ENCODE assay signal across 8 cellular contexts in genomic region chr10:25725917-25726716, GRCh38.
DNase-seq lines count a peak whose midpoint lies in the region; ATAC-seq, FAIRE-seq and TF ChIP-seq lines count a peak whose summit lies in the region.

No MANE protein-coding gene starts in this region.

- no peak overlapping the region for H3K4me2 ChIP-seq in keratinocyte (ENCODE audit: control insufficient read depth, extremely low read depth, insufficient read depth, low read depth, low read length)

- DNase-seq in DMS 273 (lab: John Stamatoyannopoulos, UW; ENCODE audit: unreplicated experiment) (peak; percentile 67), NCI-H446 treated with DMSO at 0.1 percent for 48 hours (lab: John Stamatoyannopoulos, UW) (peak; percentile 26), astrocyte of the cerebellum (ENCODE audit: low read depth) (peak; percentile 39), keratinocyte (ENCODE audit: low read depth, low spot score) (no peak), upper lobe of right lung (no peak), UCSD-AML1 (lab: John Stamatoyannopoulos, UW; ENCODE audit: unreplicated experiment) (no peak)

- TF ChIP-seq CTCF in astrocyte of the cerebellum (IDR thresholded peaks at IDR 0.05; ENCODE audit: low read depth, low read length, missing control alignments) (peak; percentile 77), keratinocyte (optimal IDR thresholded peaks at IDR 0.05 in 1 of 3, IDR thresholded peaks at IDR 0.05 in 1 of 3, conservative IDR thresholded peaks at IDR 0.05 in 1 of 3; ENCODE audit: extremely low read depth in 1 of 3, insufficient read depth in 2 of 3, low read length in 3 of 3) (peak; percentile 47 to 49 (median 49)), upper lobe of right lung (IDR thresholded peaks at IDR 0.05) (peak; percentile 71)

- ATAC-seq in GM18907 (IDR thresholded peaks at IDR 0.05; ENCODE audit: unreplicated experiment) (peak; percentile 89), HG03378 (IDR thresholded peaks at IDR 0.05; ENCODE audit: unreplicated experiment) (peak; percentile 73), upper lobe of right lung (peak; percentile 67)

- H3K36me3 ChIP-seq in keratinocyte (ENCODE audit: control insufficient read depth in 2 of 2, extremely low read depth in 1 of 2, insufficient read depth in 2 of 2, low read length in 2 of 2) = no peaks in the 10 kb centered on the region
- no peaks in the 10 kb centered on the region for H3K36me3 ChIP-seq in upper lobe of right lung

- H3K4me1 ChIP-seq in keratinocyte (ENCODE audit: control insufficient read depth, extremely low read depth, insufficient read depth, low read length) = no peaks in the 10 kb centered on the region
- H3K4me1 ChIP-seq in upper lobe of right lung = no peaks in the 10 kb centered on the region

- dilution Hi-C loops in keratinocyte (cut with MboI; ENCODE audit: extremely low pct_ligation_motif_present, low sequenced_read_pairs) = no loop called here

- H3K27ac ChIP-seq in keratinocyte (ENCODE audit: control insufficient read depth, insufficient read depth, low read length) = no peak overlapping the region
- no peak overlapping the region for H3K27ac ChIP-seq in upper lobe of right lung

- H4K20me1 ChIP-seq in keratinocyte (ENCODE audit: control insufficient read depth, extremely low read depth, insufficient read depth, low read length) = no peaks in the 10 kb centered on the region

- H3K9me3 ChIP-seq in keratinocyte (ENCODE audit: control insufficient read depth, low read depth, low read length) (no peaks in the 10 kb centered on the region), upper lobe of right lung (no peaks in the 10 kb centered on the region)

- H3K4me3 ChIP-seq in astrocyte of the cerebellum (ENCODE audit: low read depth, low read length) (no peak overlapping the region), keratinocyte (ENCODE audit: control insufficient read depth in 2 of 3, extremely low read depth in 1 of 3, insufficient read depth in 2 of 3, low read depth in 1 of 3, low read length in 3 of 3) (no peak overlapping the region), upper lobe of right lung (no peak overlapping the region)

- FAIRE-seq in keratinocyte (lab: Jason Lieb, UNC) = peak; percentile 69

- H3K9ac ChIP-seq in keratinocyte (ENCODE audit: control insufficient read depth, extremely low read depth, insufficient read depth, low read length) = no peak overlapping the region

- no peak overlapping the region for H2AFZ ChIP-seq in keratinocyte (ENCODE audit: control insufficient read depth, low read length)

- intact Hi-C loops in upper lobe of right lung (cut with DNase I) = no loop called here

- no peaks in the 10 kb centered on the region for H3K9me1 ChIP-seq in keratinocyte (ENCODE audit: control insufficient read depth, extremely low read depth, insufficient read depth, low read length)

- in situ Hi-C loops in astrocyte of the cerebellum (cut with HindIII; ENCODE audit: low sequenced_read_pairs) = no loop called here

- H3K27me3 ChIP-seq in keratinocyte (ENCODE audit: control insufficient read depth, extremely low read depth, insufficient read depth, low read length) (no peaks in the 10 kb centered on the region), upper lobe of right lung (no peaks in the 10 kb centered on the region)

- H3K79me2 ChIP-seq in keratinocyte (ENCODE audit: control insufficient read depth, insufficient read depth, low read length) = no peaks in the 10 kb centered on the region

Comparison
In these comparisons a context has a peak if more than half of its experiments do, and no peak if none do; other contexts are left out.
1. DNase-seq: peak in DMS 273 (single experiment), NCI-H446 treated with DMSO at 0.1 percent for 48 hours (single experiment) and astrocyte of the cerebellum (single experiment); none in keratinocyte (single experiment), upper lobe of right lung (single experiment) and UCSD-AML1 (single experiment).
2. Peak in every context shown above with its lines, with median percentiles within 50 percentile points of each other: ATAC-seq and CTCF ChIP-seq.